12 cellular contexts compared by ENCODE assay signal in the genomic region with DNA sequence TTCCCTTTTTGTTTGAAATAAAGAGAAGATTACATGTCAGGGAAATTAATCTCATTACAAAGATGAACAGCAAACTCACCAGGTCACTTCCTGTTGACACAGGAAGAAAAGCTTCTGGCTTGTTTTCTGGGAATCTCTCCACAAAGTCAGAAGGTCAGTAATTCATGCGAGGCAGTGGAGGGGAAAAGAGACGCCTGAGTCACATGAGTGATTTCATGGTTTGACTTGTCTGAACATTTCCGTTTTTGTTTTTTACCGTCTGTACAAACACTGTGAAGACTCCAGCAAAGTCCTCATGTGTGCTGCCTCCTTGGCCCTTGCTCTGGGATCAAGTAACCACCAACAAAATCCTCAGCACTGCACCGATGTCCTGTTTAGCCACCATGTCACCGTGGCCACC. TPM values are rescaled to one million over a fixed set of nuclear protein-coding genes. Genes with fewer than 3 reads are reported as not detected.
A peak's percentile ranks its signal among the peaks of the same experiment; 100 is the strongest.
DNase-seq lines count a peak whose midpoint lies in the region; ATAC-seq, FAIRE-seq and TF ChIP-seq lines count a peak whose summit lies in the region.
"Had no signal": no experiment of that assay in that cellular context is flagged by ENCODE, and none has a peak within 500 bp of the region (broad histone marks: within the 10 kb centered on the region; RNA-seq: fewer than 3 reads in every experiment).

No MANE protein-coding gene starts in this region.

- CTCF ChIA-PET in A673 (lab: Charles Lee) = no interaction called here
- CTCF ChIA-PET in activated CD8-positive, alpha-beta T cell treated with anti-CD3 and anti-CD28 coated beads for 36 hours (lab: Charles Lee) = no interaction called here

- peak; percentile 92 for DNase-seq in A673 (ENCODE audit: low spot score)
- DNase-seq in astrocyte of the hippocampus (ENCODE audit: low read depth, low spot score) = peak; percentile 35
- no peak for DNase-seq in T-helper 9 cell
- no peak for DNase-seq in activated CD8-positive, alpha-beta T cell treated with anti-CD3 and anti-CD28 coated beads for 36 hours
- no peak for DNase-seq in T-helper 2 cell
- no peak for DNase-seq in NCI-H2196 (lab: John Stamatoyannopoulos, UW; ENCODE audit: unreplicated experiment)
- DNase-seq: activated T-cell treated with anti-CD3 and anti-CD28 coated beads, Interleukin-2, amount 50 U/mL, for 4 hours; midbrain; NCI-H187 had no signal

- peak; percentile 43 for ATAC-seq in HG03432 (IDR thresholded peaks at IDR 0.05; ENCODE audit: unreplicated experiment)
- no peak for ATAC-seq in activated CD8-positive, alpha-beta T cell treated with anti-CD3 and anti-CD28 coated beads for 36 hours
- ATAC-seq: activated T-cell treated with anti-CD3 and anti-CD28 coated beads, Interleukin-2, amount 50 U/mL, for 4 hours had no signal

- H3K36me3 Mint-ChIP-seq in activated CD8-positive, alpha-beta T cell treated with anti-CD3 and anti-CD28 coated beads for 36 hours (ENCODE audit: low read depth) = no peaks in the 10 kb centered on the region

- no peak overlapping the region for H3K4me3 Mint-ChIP-seq in activated CD8-positive, alpha-beta T cell treated with anti-CD3 and anti-CD28 coated beads for 36 hours
- H3K4me3 Mint-ChIP-seq: activated T-cell treated with anti-CD3 and anti-CD28 coated beads, Interleukin-2, amount 50 U/mL, for 4 hours had no signal

- no TSS peak for BruUV-seq in A673 (replicated peaks; lab: Mats Ljungman, UMichigan)

- no peaks in the 10 kb centered on the region for H3K9me3 Mint-ChIP-seq in activated CD8-positive, alpha-beta T cell treated with anti-CD3 and anti-CD28 coated beads for 36 hours
- H3K9me3 Mint-ChIP-seq: activated T-cell treated with anti-CD3 and anti-CD28 coated beads, Interleukin-2, amount 50 U/mL, for 4 hours had no signal

- peaks cover 7% of the 10 kb centered on the region for H3K27me3 Mint-ChIP-seq in activated CD8-positive, alpha-beta T cell treated with anti-CD3 and anti-CD28 coated beads for 36 hours

- no peak for TF ChIP-seq CTCF in A673 (conservative IDR thresholded peaks at IDR 0.05; ENCODE audit: low read depth, low read length)
- no peak for TF ChIP-seq CTCF in activated CD8-positive, alpha-beta T cell treated with anti-CD3 and anti-CD28 coated beads for 36 hours (IDR thresholded peaks at IDR 0.05)

- peaks cover 22% of the 10 kb centered on the region for H3K4me1 ChIP-seq in A673 (ENCODE audit: insufficient read depth, low read length, poor library complexity, severe bottlenecking)

- intact Hi-C loops in A673 (cut with micrococcal nuclease; ENCODE audit: unreplicated experiment) = no loop called here
- intact Hi-C loops in activated CD8-positive, alpha-beta T cell treated with anti-CD3 and anti-CD28 coated beads for 36 hours (cut with micrococcal nuclease) = no loop called here

- H3K27ac ChIP-seq in A673 (ENCODE audit: low read depth, low read length, poor library complexity, severe bottlenecking) = peak overlapping the region; percentile 52

- H3K4me3 ChIP-seq in A673 (ENCODE audit: low read depth, low read length, poor library complexity, severe bottlenecking) = no peak overlapping the region

- POLR2A ChIA-PET in A673 (lab: Charles Lee; ENCODE audit: low non-redundant PET) = no interaction called here
- POLR2A ChIA-PET in activated CD8-positive, alpha-beta T cell treated with anti-CD3 and anti-CD28 coated beads for 36 hours (lab: Charles Lee) = no interaction called here

- H3K9me3 ChIP-seq in A673 (ENCODE audit: low read depth, low read length, poor library complexity, severe bottlenecking) = no peaks in the 10 kb centered on the region

- no peaks in the 10 kb centered on the region for H3K36me3 ChIP-seq in A673 (ENCODE audit: insufficient read depth, low read length, poor library complexity, severe bottlenecking)

- FAIRE-seq in islet of Langerhans (lab: Jason Lieb, UNC) = peak; percentile 79

- H3K4me1 Mint-ChIP-seq in activated CD8-positive, alpha-beta T cell treated with anti-CD3 and anti-CD28 coated beads for 36 hours (ENCODE audit: low read depth) = no peaks in the 10 kb centered on the region

- no peaks in the 10 kb centered on the region for H3K27me3 ChIP-seq in A673 (replicated peaks; ENCODE audit: insufficient read depth, low read depth, low read length, poor library complexity)

- no peak overlapping the region for H3K27ac Mint-ChIP-seq in activated CD8-positive, alpha-beta T cell treated with anti-CD3 and anti-CD28 coated beads for 36 hours

RNA-seq across cellular contexts. Expression of gene HABP2, which starts 2.5 kb away (rescaled TPM):
- not detected in 2 replicates for total RNA-seq in A673 (2021)
- total RNA-seq in activated CD8-positive, alpha-beta T cell treated with anti-CD3 and anti-CD28 coated beads for 36 hours = not detected
- total RNA-seq: cardiac septum had no signal

Comparison
In these comparisons a context has a peak if more than half of its experiments do, and no peak if none do; other contexts are left out.
1. DNase-seq: peak in A673 (single experiment) and astrocyte of the hippocampus (single experiment); none in T-helper 9 cell (single experiment), activated CD8-positive, alpha-beta T cell treated with anti-CD3 and anti-CD28 coated beads for 36 hours (single experiment), T-helper 2 cell (0 of 5) and NCI-H2196 (single experiment).